30 cellular contexts compared by ENCODE assay signal in genomic region chr10:79460687-79461086, GRCh38. TPM values are rescaled to one million over a fixed set of nuclear protein-coding genes. Genes with fewer than 3 reads are reported as not detected.
"Had no signal": no experiment of that assay in that cellular context is flagged by ENCODE, and none has a peak within 500 bp of the region (broad histone marks: within the 10 kb centered on the region; RNA-seq: fewer than 3 reads in every experiment).

No MANE protein-coding gene starts in this region.

- H3K9me3 ChIP-seq: ovary, psoas muscle, suprapubic skin, testis, tibial artery, transverse colon, upper lobe of right lung, uterus had no signal

- H3K27ac ChIP-seq: neural progenitor cell, ovary, parathyroid adenoma, psoas muscle, skin epidermis, suprapubic skin, testis, tibial artery, transverse colon, upper lobe of right lung, uterus had no signal

- H3K9ac ChIP-seq: neural progenitor cell, parathyroid adenoma had no signal

- H3K36me3 ChIP-seq: neural progenitor cell, ovary, suprapubic skin, tibial artery, transverse colon, upper lobe of right lung, uterus had no signal

- H3K4me1 Mint-ChIP-seq: naive thymus-derived CD4-positive, alpha-beta T cell; natural killer cell; neural progenitor cell; stimulated activated effector memory CD8-positive, alpha-beta T cell treated with anti-CD3 and anti-CD28 coated beads, Interleukin-12 subunit alpha, Interleukin-12 subunit beta, amount 100 ng/mL, for 72 hours; stimulated activated naive B cell treated with anti-CD40 and anti-IgM and Interleukin-4, amounts not matched to agents 10 μg/mL and 1 μg/mL and 100 μg/mL, for 72 hours had no signal

- DNase-seq: naive thymus-derived CD4-positive, alpha-beta T cell; natural killer cell; occipital lobe; ovary; posterior cingulate gyrus; psoas muscle; right cardiac atrium; stimulated activated CD4-positive, alpha-beta T cell treated with anti-CD3 and anti-CD28 coated beads, Interleukin-15, amount 100 ng/mL, for 24 hours; stimulated activated CD4-positive, alpha-beta T cell treated with anti-CD3 and anti-CD28 coated beads, Interleukin-2, amount 100 ng/mL, for 24 hours; stimulated activated CD4-positive, alpha-beta T cell treated with anti-CD3 and anti-CD28 coated beads, Interleukin-2, amount 100 ng/mL, for 48 hours; stimulated activated CD4-positive, alpha-beta T cell treated with anti-CD3 and anti-CD28 coated beads, Interleukin-4, amount 100 ng/mL, for 24 hours; stimulated activated naive B cell treated with anti-CD40 and anti-IgM and Interleukin-4, amounts not matched to agents 10 μg/mL and 1 μg/mL and 100 μg/mL, for 72 hours; stimulated activated naive CD4-positive, alpha-beta T cell treated with Interleukin-2 at 50 U/mL for 16 hours; substantia nigra; testis; transverse colon; upper lobe of right lung; uterus had no signal

- H2AFZ ChIP-seq: neural progenitor cell, parathyroid adenoma had no signal

- H3K4me1 ChIP-seq: neural progenitor cell, suprapubic skin, transverse colon, upper lobe of right lung, uterus had no signal

- H3K27me3 ChIP-seq: ovary, suprapubic skin, testis, transverse colon, upper lobe of right lung, uterus had no signal

- ATAC-seq: naive thymus-derived CD4-positive, alpha-beta T cell; natural killer cell; psoas muscle; right cardiac atrium; sciatic nerve; stimulated activated effector memory CD8-positive, alpha-beta T cell treated with anti-CD3 and anti-CD28 coated beads, Interleukin-12 subunit alpha, Interleukin-12 subunit beta, amount 100 ng/mL, for 72 hours; stimulated activated naive B cell treated with anti-CD40 and anti-IgM and Interleukin-4, amounts not matched to agents 10 μg/mL and 1 μg/mL and 100 μg/mL, for 72 hours; upper lobe of right lung had no signal

- H3K9me3 Mint-ChIP-seq: naive thymus-derived CD4-positive, alpha-beta T cell; natural killer cell; nephron; stimulated activated effector memory CD8-positive, alpha-beta T cell treated with anti-CD3 and anti-CD28 coated beads, Interleukin-12 subunit alpha, Interleukin-12 subunit beta, amount 100 ng/mL, for 72 hours; stimulated activated naive B cell treated with anti-CD40 and anti-IgM and Interleukin-4, amounts not matched to agents 10 μg/mL and 1 μg/mL and 100 μg/mL, for 72 hours; stimulated activated naive CD8-positive, alpha-beta T cell treated with anti-CD3 and anti-CD28 coated beads, Interleukin-15, Interleukin-2, amounts not matched to agents 100 ng/mL and 50 ng/mL, for 24 hours; type B pancreatic cell had no signal

- H3K27me3 Mint-ChIP-seq: stimulated activated naive CD8-positive, alpha-beta T cell treated with anti-CD3 and anti-CD28 coated beads, Interleukin-15, Interleukin-2, amounts not matched to agents 100 ng/mL and 50 ng/mL, for 24 hours had no signal

- H3K4me3 ChIP-seq: neural progenitor cell, ovary, psoas muscle, skin epidermis, suprapubic skin, testis, tibial artery, transverse colon, upper lobe of right lung, uterus had no signal

- H3K27ac Mint-ChIP-seq: naive thymus-derived CD4-positive, alpha-beta T cell; natural killer cell; nephron; neural progenitor cell; progenitor cell of endocrine pancreas; stimulated activated effector memory CD8-positive, alpha-beta T cell treated with anti-CD3 and anti-CD28 coated beads, Interleukin-12 subunit alpha, Interleukin-12 subunit beta, amount 100 ng/mL, for 72 hours; stimulated activated naive B cell treated with anti-CD40 and anti-IgM and Interleukin-4, amounts not matched to agents 10 μg/mL and 1 μg/mL and 100 μg/mL, for 72 hours; stimulated activated naive CD8-positive, alpha-beta T cell treated with anti-CD3 and anti-CD28 coated beads, Interleukin-15, Interleukin-2, amounts not matched to agents 100 ng/mL and 50 ng/mL, for 24 hours; type B pancreatic cell had no signal

- H3K4me2 ChIP-seq: neural progenitor cell had no signal

- H3K4me3 Mint-ChIP-seq: naive thymus-derived CD4-positive, alpha-beta T cell; natural killer cell; nephron; neural progenitor cell; stimulated activated effector memory CD8-positive, alpha-beta T cell treated with anti-CD3 and anti-CD28 coated beads, Interleukin-12 subunit alpha, Interleukin-12 subunit beta, amount 100 ng/mL, for 72 hours; stimulated activated naive B cell treated with anti-CD40 and anti-IgM and Interleukin-4, amounts not matched to agents 10 μg/mL and 1 μg/mL and 100 μg/mL, for 72 hours; stimulated activated naive CD8-positive, alpha-beta T cell treated with anti-CD3 and anti-CD28 coated beads, Interleukin-15, Interleukin-2, amounts not matched to agents 100 ng/mL and 50 ng/mL, for 24 hours; type B pancreatic cell had no signal

- H3K79me2 ChIP-seq: parathyroid adenoma had no signal

RNA-seq across cellular contexts. Expression of gene ZCCHC24, which starts 15.3 kb away (rescaled TPM):
- polyA plus RNA-seq: neural cell had no signal
